In genomic region chr17:32445075-32445427, GRCh38 we compare ENCODE assay signal across 8 cellular contexts. TPM values are rescaled to one million over a fixed set of nuclear protein-coding genes. Genes with fewer than 3 reads are reported as not detected.
DNase-seq lines count a peak whose midpoint lies in the region; ATAC-seq, FAIRE-seq and TF ChIP-seq lines count a peak whose summit lies in the region.

No MANE protein-coding gene starts in this region.

- DNase-seq in T-cell (peak in 5 of 34 experiments; percentile 0 to 17 (median 2)), chondrocyte (ENCODE audit: low spot score) (no peak), HepG2 (ENCODE audit: low spot score) (peak; percentile 37), NCI-H2171 treated with DMSO at 0.1 percent for 48 hours (lab: John Stamatoyannopoulos, UW) (no peak)
- DNase-seq in stimulated activated CD4-positive, alpha-beta T cell treated with anti-CD3 and anti-CD28 coated beads, Interleukin-4, amount 100 ng/mL, for 48 hours (ENCODE audit: low read depth in 2 of 2), result peak; percentile 19 to 21

- H4K20me1 ChIP-seq in HepG2 (ENCODE audit: insufficient read depth, low read length), result peaks cover 15% of the 10 kb centered on the region

- H3K27ac Mint-ChIP-seq in T-cell (peak overlapping the region; percentile 75 to 81), chondrocyte (ENCODE audit: unreplicated experiment) (peak overlapping the region; percentile 95)

- no peaks in the 10 kb centered on the region for H3K27me3 Mint-ChIP-seq in T-cell
- H3K27me3 Mint-ChIP-seq in chondrocyte (ENCODE audit: low read depth), result peaks cover 2% of the 10 kb centered on the region

- no peak for TF ChIP-seq POLR2A in HepG2 (IDR thresholded peaks at IDR 0.05; ENCODE audit: insufficient read depth in 1 of 2, low read depth in 2 of 2, low read length in 2 of 2)

- WGBS in HepG2 (ENCODE audit: low lambda C conversion rate), result under 1% methylated on average over 14 of the region's 15 CpGs

- peak overlapping the region; percentile 80 for H3K27ac ChIP-seq in HepG2 (ENCODE audit: extremely low read length, insufficient read depth, low read length)

- H3K36me3 Mint-ChIP-seq in T-cell (peaks cover 25% of the 10 kb centered on the region), chondrocyte (ENCODE audit: low read depth) (peaks cover 14% of the 10 kb centered on the region)

- peak overlapping the region; percentile 97 for H3K4me2 ChIP-seq in HepG2 (ENCODE audit: low read depth, low read length)

- no peak for TF ChIP-seq EP300 in HepG2 (IDR thresholded peaks at IDR 0.05; ENCODE audit: low read depth in 2 of 2, low read length in 2 of 2)
- TF ChIP-seq EP300 in HepG2 (CRISPR knock-in tag; IDR thresholded peaks at IDR 0.05; ENCODE audit: borderline replicate concordance), result no peak

- peaks cover 46% of the 10 kb centered on the region for H3K79me2 ChIP-seq in HepG2 (ENCODE audit: insufficient read depth, low read length)

- peaks cover 2 to 18% of the 10 kb centered on the region in 2 experiments; a peak in 4 of 5 replicates for H3K36me3 ChIP-seq in HepG2 (replicated peaks in 1 of 2; ENCODE audit: control insufficient read depth in 1 of 2, insufficient read depth in 2 of 2, low read length in 2 of 2)

- H3K4me3 ChIP-seq in GM12875 (ENCODE audit: low read depth, low read length) (peak overlapping the region; percentile 92), HepG2 (replicated peaks in 1 of 3; ENCODE audit: insufficient read depth in 1 of 3, low read depth in 2 of 3, low read length in 3 of 3) (peak overlapping the region; percentile 81 to 97 (median 88))

- no peaks in the 10 kb centered on the region for H3K27me3 ChIP-seq in HepG2 (ENCODE audit: control insufficient read depth in 1 of 2, insufficient read depth in 2 of 2, low read length in 2 of 2)

- H3K4me3 Mint-ChIP-seq in T-cell, result peak overlapping the region; percentile 87 to 93 (median 90)
- peak overlapping the region; percentile 92 for H3K4me3 Mint-ChIP-seq in chondrocyte (ENCODE audit: unreplicated experiment)

- H3K4me1 ChIP-seq in HepG2 (ENCODE audit: insufficient read depth, low read length), result peaks cover 57% of the 10 kb centered on the region

- POLR2A ChIA-PET in T-cell (lab: Charles Lee) (no interaction called here), HepG2 (lab: Yijun Ruan, JAX) (interaction anchor here (1.2 to 1.7 kb wide), 4 partner anchors 23 to 94 kb away, joined by 3 to 13 read pairs (median 6); partner anchors contain the start of gene CDK5R1)

- BruUV-seq in HepG2 (replicated peaks; lab: Mats Ljungman, UMichigan), result no TSS peak

- ATAC-seq in HG03025 (IDR thresholded peaks at IDR 0.05; ENCODE audit: low FRiP score, unreplicated experiment) (peak; percentile 9), T-cell (replicated peaks in 1 of 4) (no peak), HepG2 (peak; percentile 74), GM19328 (IDR thresholded peaks at IDR 0.05; ENCODE audit: unreplicated experiment) (no peak)

- in situ Hi-C loops in HepG2 (cut with HindIII; ENCODE audit: extremely low pct_ligation_motif_present, low pct_unique_long_range_greater_than_20kb), result no loop called here

- H3K9me3 ChIP-seq in HepG2 (ENCODE audit: low read length), result no peaks in the 10 kb centered on the region

- intact Hi-C loops in HepG2 (cut with micrococcal nuclease; ENCODE audit: unreplicated experiment), result no loop called here

- no peak for TF ChIP-seq CTCF in GM12875 (IDR thresholded peaks at IDR 0.05; ENCODE audit: borderline replicate concordance, insufficient read depth, low read depth, low read length)
- TF ChIP-seq CTCF in chondrocyte (IDR thresholded peaks at IDR 0.05), result peak; percentile 21
- no peak for TF ChIP-seq CTCF in HepG2 (CRISPR knock-in tag; IDR thresholded peaks at IDR 0.05)

- CTCF ChIA-PET in T-cell (lab: Charles Lee) (interaction anchor here (0.9 to 6.5 kb wide), 5 partner anchors 18 to 509 kb away, joined by 3 to 63 read pairs (median 8); partner anchors contain the start of gene CDK5R1 (in 1 of the 2)), HepG2 (lab: Yijun Ruan, JAX; ENCODE audit: low intra/inter-chr PET ratio, low total read pairs) (interaction anchor here (1.5 kb wide), 1 partner anchor 17 kb away, joined by 4 read pairs; no protein-coding TSS in a partner anchor)

- no peak overlapping the region for H2AFZ ChIP-seq in HepG2 (ENCODE audit: low read length)

- H3K4me1 Mint-ChIP-seq in T-cell, result peaks cover 31 to 47% (median 42%) of the 10 kb centered on the region in 3 donors
- peaks cover 34% of the 10 kb centered on the region for H3K4me1 Mint-ChIP-seq in chondrocyte (ENCODE audit: low read depth)

- H3K9me3 Mint-ChIP-seq in T-cell (no peaks in the 10 kb centered on the region), chondrocyte (ENCODE audit: low read depth) (no peaks in the 10 kb centered on the region)

- H3K9ac ChIP-seq in HepG2 (ENCODE audit: insufficient read depth, low read depth, low read length), result peak overlapping the region; percentile 91

- FAIRE-seq in HepG2 (lab: Jason Lieb, UNC), result peak; percentile 26

- no peak for TF ChIP-seq RAD21 in HepG2 (CRISPR knock-in tag; IDR thresholded peaks at IDR 0.05)

TF ChIP-seq in HepG2, 621 proteins besides CTCF, POLR2A, EP300 and RAD21 (continues in another document):
- TF ChIP-seq KDM5A (IDR thresholded peaks at IDR 0.05; ENCODE audit: borderline replicate concordance, low read length) (0 out of 2 replicates have a peak, but pooled peaks have one; percentile 20), ZKSCAN5 (CRISPR knock-in tag; IDR thresholded peaks at IDR 0.05) (peak; percentile 82), SNAPC2 (CRISPR knock-in tag; IDR thresholded peaks at IDR 0.05) (0 out of 2 replicates have a peak, but pooled peaks have one; percentile 4), CCDC6 (CRISPR knock-in tag; IDR thresholded peaks at IDR 0.05) (0 out of 2 replicates have a peak, but pooled peaks have one; percentile 38), SRF (IDR thresholded peaks at IDR 0.05; ENCODE audit: low read depth, low read length) (no peak), ASH2L (IDR thresholded peaks at IDR 0.05; ENCODE audit: insufficient read length, low read depth, low read length) (peak; percentile 16), SAP130 (CRISPR knock-in tag; IDR thresholded peaks at IDR 0.05; ENCODE audit: low read depth) (peak; percentile 24; the same call in 1 of the 2 replicates)

RNA-seq across cellular contexts. Expression of gene PSMD11, which starts 0.7 kb away (rescaled TPM):
- total RNA-seq in T-cell, result 10 to 100 TPM; 56.3 to 72.8 (median 62.9) TPM
- total RNA-seq in chondrocyte, result 80.7 to 105 TPM (median 85.9 TPM) in 3 replicates
- total RNA-seq in HepG2 (2016; rRNA removed; fragmentation: Illumina TruSeq; extraction: Trizol), result 152 and 233 TPM in 2 replicates
- 29.1 and 33.4 TPM in 2 replicates for total RNA-seq in HepG2 (2016; cell fraction: cytosol; rRNA removed; fragmentation: Illumina TruSeq; extraction: Trizol; ENCODE audit: low read depth)
- total RNA-seq in HepG2 (2016; cell fraction: insoluble cytoplasmic fraction; rRNA removed; fragmentation: Illumina TruSeq; extraction: Trizol), result 171 and 231 TPM in 2 replicates
- total RNA-seq in HepG2 (2016; cell fraction: membrane; rRNA removed; fragmentation: Illumina TruSeq; extraction: Trizol), result 55.8 and 64.2 TPM in 2 replicates
- total RNA-seq in HepG2 (2016; cell fraction: nucleus; rRNA removed; fragmentation: Illumina TruSeq; extraction: Trizol), result 97.0 and 99.3 TPM in 2 replicates
- polyA plus RNA-seq in HepG2 (2011; rRNA removed), result 64.2 and 69.8 TPM in 2 replicates
- 43.9 and 49.0 TPM in 2 replicates for polyA plus RNA-seq in HepG2 (2011; cell fraction: cytosol; rRNA removed)
- 28.9 and 39.9 TPM in 2 replicates for polyA plus RNA-seq in HepG2 (2011; cell fraction: nucleus; rRNA removed)
- polyA plus RNA-seq in HepG2 (2012), result 87.5 and 91.8 TPM in 2 replicates
- polyA plus RNA-seq in HepG2 (2016; cell fraction: cytosol; fragmentation: Illumina TruSeq; extraction: Trizol; ENCODE audit: low read depth), result 21.5 TPM in 2 replicates
- polyA plus RNA-seq in HepG2 (2016; cell fraction: insoluble cytoplasmic fraction; fragmentation: Illumina TruSeq; extraction: Trizol; ENCODE audit: low read depth), result 239 and 241 TPM in 2 replicates
- 30.8 and 34.3 TPM in 2 replicates for polyA plus RNA-seq in HepG2 (2016; cell fraction: membrane; fragmentation: Illumina TruSeq; extraction: Trizol; ENCODE audit: low read depth)
- 123 and 137 TPM in 2 replicates for polyA plus RNA-seq in HepG2 (2016; cell fraction: nucleus; fragmentation: Illumina TruSeq; extraction: Trizol; ENCODE audit: insufficient read depth, low read depth)
- polyA minus RNA-seq in HepG2 (2011; rRNA and poly(A)+ RNA removed; ENCODE audit: low replicate concordance), result 77.9 and 189 TPM in 2 replicates
- 61.4 and 62.0 TPM in 2 replicates for polyA minus RNA-seq in HepG2 (2011; cell fraction: cytosol; rRNA and poly(A)+ RNA removed)
- 91.0 and 95.6 TPM in 2 replicates for polyA minus RNA-seq in HepG2 (2011; cell fraction: nucleus; rRNA and poly(A)+ RNA removed)

RNA-seq across cellular contexts. Expression of gene CDK5R1, which starts 41.7 kb away (rescaled TPM):
- total RNA-seq in T-cell (10 to 100 TPM in 3 of 5 donors, 1 to 10 TPM in 2; 8.1 to 23.8 (median 14.7) TPM), chondrocyte (1.8 to 2.3 TPM (median 2.1 TPM) in 3 replicates), HepG2 (2016; rRNA removed; fragmentation: Illumina TruSeq; extraction: Trizol) (2.5 and 3.9 TPM in 2 replicates)
- total RNA-seq in HepG2 (2016; cell fraction: cytosol; rRNA removed; fragmentation: Illumina TruSeq; extraction: Trizol; ENCODE audit: low read depth), result 0.71 TPM in 2 replicates
- 2.2 and 3.5 TPM in 2 replicates for total RNA-seq in HepG2 (2016; cell fraction: insoluble cytoplasmic fraction; rRNA removed; fragmentation: Illumina TruSeq; extraction: Trizol)
- total RNA-seq in HepG2 (2016; cell fraction: membrane; rRNA removed; fragmentation: Illumina TruSeq; extraction: Trizol), result 2.5 and 3.2 TPM in 2 replicates
- total RNA-seq in HepG2 (2016; cell fraction: nucleus; rRNA removed; fragmentation: Illumina TruSeq; extraction: Trizol), result 4.4 and 5.2 TPM in 2 replicates
- polyA plus RNA-seq in HepG2 (2011; rRNA removed), result 1.1 and 1.4 TPM in 2 replicates
- 1.0 and 1.1 TPM in 2 replicates for polyA plus RNA-seq in HepG2 (2011; cell fraction: cytosol; rRNA removed)
- 3.4 and 3.9 TPM in 2 replicates for polyA plus RNA-seq in HepG2 (2011; cell fraction: nucleus; rRNA removed)
- 2.0 and 2.1 TPM in 2 replicates for polyA plus RNA-seq in HepG2 (2012)
- 0.42 and 0.75 TPM in 2 replicates for polyA plus RNA-seq in HepG2 (2016; cell fraction: cytosol; fragmentation: Illumina TruSeq; extraction: Trizol; ENCODE audit: low read depth)
- polyA plus RNA-seq in HepG2 (2016; cell fraction: insoluble cytoplasmic fraction; fragmentation: Illumina TruSeq; extraction: Trizol; ENCODE audit: low read depth), result 2.5 and 3.0 TPM in 2 replicates
- polyA plus RNA-seq in HepG2 (2016; cell fraction: membrane; fragmentation: Illumina TruSeq; extraction: Trizol; ENCODE audit: low read depth), result 1.6 and 1.9 TPM in 2 replicates
- 8.0 and 8.4 TPM in 2 replicates for polyA plus RNA-seq in HepG2 (2016; cell fraction: nucleus; fragmentation: Illumina TruSeq; extraction: Trizol; ENCODE audit: insufficient read depth, low read depth)
- 0.37 and 4.7 TPM in 2 replicates for polyA minus RNA-seq in HepG2 (2011; rRNA and poly(A)+ RNA removed; ENCODE audit: low replicate concordance)
- 1.1 and 1.7 TPM in 2 replicates for polyA minus RNA-seq in HepG2 (2011; cell fraction: cytosol; rRNA and poly(A)+ RNA removed)
- polyA minus RNA-seq in HepG2 (2011; cell fraction: nucleus; rRNA and poly(A)+ RNA removed), result 2.4 and 2.6 TPM in 2 replicates

Comparison
In these comparisons a context has a peak if more than half of its experiments do, and no peak if none do; other contexts are left out.
1. ATAC-seq: peak in HG03025 (single experiment) and HepG2 (single experiment); none in T-cell (0 of 4) and GM19328 (single experiment).
2. DNase-seq: peak in HepG2 (single experiment) and stimulated activated CD4-positive, alpha-beta T cell treated with anti-CD3 and anti-CD28 coated beads, Interleukin-4, amount 100 ng/mL, for 48 hours (2 of 2); none in chondrocyte (single experiment) and NCI-H2171 treated with DMSO at 0.1 percent for 48 hours (single experiment).